In the genomic region with DNA sequence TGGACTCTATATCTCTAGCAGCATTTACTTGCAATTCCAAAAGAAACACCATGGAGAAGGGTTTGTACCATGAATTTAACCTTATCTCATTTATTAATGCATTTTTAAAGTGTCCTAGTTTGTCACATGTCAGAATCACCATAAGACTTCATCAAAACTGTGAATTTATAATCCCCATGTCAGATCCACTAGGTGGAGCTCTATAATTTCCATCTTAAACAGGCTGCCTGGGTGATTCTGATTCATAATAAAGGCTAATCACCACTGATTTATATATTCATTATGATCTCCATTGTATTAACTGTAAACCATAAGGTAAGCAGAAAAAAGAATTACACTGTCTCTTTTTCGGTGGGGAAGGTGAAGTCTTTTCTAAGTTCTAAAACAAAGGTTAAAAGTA, we compare ENCODE assay signal across 10 cellular contexts. TPM values are rescaled to one million over a fixed set of nuclear protein-coding genes. Genes with fewer than 3 reads are reported as not detected.
DNase-seq lines count a peak whose midpoint lies in the region; ATAC-seq and TF ChIP-seq lines count a peak whose summit lies in the region.
"Had no signal": no experiment of that assay in that cellular context is flagged by ENCODE, and none has a peak within 500 bp of the region (broad histone marks: within the 10 kb centered on the region; RNA-seq: fewer than 3 reads in every experiment).

No MANE protein-coding gene starts in this region.

- no peak overlapping the region for H3K27ac ChIP-seq in AG04450 (ENCODE audit: low read depth, low read length)
- no peak overlapping the region for H3K27ac ChIP-seq in foreskin keratinocyte

- POLR2A ChIA-PET in AG04450 (lab: Yijun Ruan, JAX): no interaction called here

- ATAC-seq in foreskin keratinocyte (no peak), GM18909 (IDR thresholded peaks at IDR 0.05; ENCODE audit: poor library complexity, unreplicated experiment) (no peak), GM19452 (IDR thresholded peaks at IDR 0.05; ENCODE audit: unreplicated experiment) (no peak), GM21619 (IDR thresholded peaks at IDR 0.05; ENCODE audit: unreplicated experiment) (no peak)

- TF ChIP-seq CTCF in AG04450 (IDR thresholded peaks at IDR 0.05; ENCODE audit: low read depth, low read length) (peak; percentile 31; the same call in 1 of the 2 replicates), GM12865 (IDR thresholded peaks at IDR 0.05; ENCODE audit: insufficient read depth, low read depth, low read length, missing control alignments) (peak; percentile 4), foreskin keratinocyte (conservative IDR thresholded peaks at IDR 0.05) (peak; percentile 49)

- no peaks in the 10 kb centered on the region for H3K4me1 ChIP-seq in foreskin keratinocyte

- no peak overlapping the region for H3K4me3 ChIP-seq in AG04450 (ENCODE audit: low read depth, low read length)
- no peak overlapping the region for H3K4me3 ChIP-seq in GM12865 (ENCODE audit: low read depth, low read length)

- H3K9me3 ChIP-seq in AG04450 (ENCODE audit: control insufficient read depth, insufficient read depth, low read length): no peaks in the 10 kb centered on the region

- DNase-seq in AG04450 (ENCODE audit: low read depth, low spot score) (no peak), GM12865 (ENCODE audit: low read depth) (no peak), RKO (ENCODE audit: low spot score) (peak; percentile 54), foreskin keratinocyte (peak in 1 of 2 donors; percentile 0)
- no peak for DNase-seq in activated naive CD4-positive, alpha-beta T cell treated with Interleukin-2 at 50 U/mL for 16 hours
- DNase-seq: activated CD4-positive, alpha-beta T cell treated with anti-CD3 and anti-CD28 coated beads, Interleukin-2, amount 10 ng/mL, durations not matched to agents 24 days and 14 days; naive B cell had no signal

- CTCF ChIA-PET in AG04450 (lab: Charles Lee): no interaction called here

- H3K27me3 ChIP-seq in AG04450 (ENCODE audit: control insufficient read depth, insufficient read depth, low read length) (no peaks in the 10 kb centered on the region), foreskin keratinocyte (peaks cover 4% of the 10 kb centered on the region)

RNA-seq across cellular contexts. Expression of gene TCEAL2, which starts 4.0 kb away (rescaled TPM):
- not detected in 2 replicates for polyA plus RNA-seq in AG04450 (2011; rRNA removed)
- not detected in 2 replicates for polyA minus RNA-seq in AG04450 (2011; rRNA and poly(A)+ RNA removed)
- not detected in 2 replicates for total RNA-seq in foreskin keratinocyte
- polyA plus RNA-seq in foreskin keratinocyte: not detected in 2 replicates
- total RNA-seq: activated CD4-positive, alpha-beta T cell treated with anti-CD3 and anti-CD28 coated beads, Interleukin-2, amount 10 ng/mL, durations not matched to agents 24 days and 14 days had no signal

RNA-seq across cellular contexts. Expression of gene TCEAL6, which starts 12.8 kb away (rescaled TPM):
- polyA plus RNA-seq in AG04450 (2011; rRNA removed) (not detected in 2 replicates), foreskin keratinocyte (not detected in 2 replicates)
- polyA minus RNA-seq in AG04450 (2011; rRNA and poly(A)+ RNA removed): not detected in 2 replicates
- not detected in 2 replicates for total RNA-seq in foreskin keratinocyte
- total RNA-seq: activated CD4-positive, alpha-beta T cell treated with anti-CD3 and anti-CD28 coated beads, Interleukin-2, amount 10 ng/mL, durations not matched to agents 24 days and 14 days had no signal

RNA-seq across cellular contexts. Expression of gene BEX5, which starts 26.3 kb away (rescaled TPM):
- polyA plus RNA-seq in AG04450 (2011; rRNA removed): not detected in 2 replicates
- not detected in 2 replicates for polyA minus RNA-seq in AG04450 (2011; rRNA and poly(A)+ RNA removed)
- total RNA-seq in foreskin keratinocyte: 0.42 and 0.92 TPM in 2 replicates
- polyA plus RNA-seq in foreskin keratinocyte: 1.1 TPM in 2 replicates
